In genomic region chr2:11836647-11837219, GRCh38 we compare ENCODE assay signal across 28 cellular contexts.
"Had no signal": no experiment of that assay in that cellular context is flagged by ENCODE, and none has a peak within 500 bp of the region (broad histone marks: within the 10 kb centered on the region; RNA-seq: fewer than 3 reads in every experiment).

No MANE protein-coding gene starts in this region.

- ATAC-seq: esophagus mucosa; foreskin keratinocyte; gastroesophageal sphincter; heart left ventricle; left cardiac atrium; left lung; naive thymus-derived CD4-positive, alpha-beta T cell; psoas muscle; right cardiac atrium; stimulated activated memory B cell treated with anti-CD40 and anti-IgM and Interleukin-4, amounts not matched to agents 10 μg/mL and 1 μg/mL and 100 μg/mL, for 72 hours; stimulated activated naive CD8-positive, alpha-beta T cell treated with anti-CD3 and anti-CD28 coated beads, Interleukin-15, Interleukin-2, amounts not matched to agents 100 U/mL and 50 U/mL, for 24 hours had no signal

- H3K4me2 ChIP-seq: hepatocyte, neural progenitor cell had no signal

- H3K9me3 ChIP-seq: colonic mucosa, ovary, psoas muscle, testis, tibial artery had no signal

- H2AFZ ChIP-seq: hepatocyte, neural progenitor cell had no signal

- H3K79me2 ChIP-seq: hepatocyte had no signal

- H3K4me3 ChIP-seq: colonic mucosa, gastroesophageal sphincter, heart left ventricle, hepatocyte, left lung, neural progenitor cell, ovary, psoas muscle, sigmoid colon, testis, tibial artery, upper lobe of left lung had no signal

- H3K27ac ChIP-seq: colonic mucosa, epithelial cell of prostate, foreskin keratinocyte, gastroesophageal sphincter, heart left ventricle, hepatocyte, left lung, neural progenitor cell, ovary, psoas muscle, sigmoid colon, testis, tibial artery, upper lobe of left lung had no signal

- H3K9ac ChIP-seq: neural progenitor cell had no signal

- DNase-seq: colonic mucosa; effector CD8-positive, alpha-beta T cell; endodermal cell; foreskin keratinocyte; heart left ventricle; left cardiac atrium; left lung; mesenchymal stem cell; midbrain; naive thymus-derived CD4-positive, alpha-beta T cell; nucleus accumbens; ovary; psoas muscle; right cardiac atrium; sigmoid colon; stimulated activated CD4-positive, alpha-beta T cell treated with anti-CD3 and anti-CD28 coated beads, Interleukin-2, amount 100 ng/mL, for 24 hours; stimulated activated CD4-positive, alpha-beta T cell treated with anti-CD3 and anti-CD28 coated beads, Interleukin-4, amount 100 ng/mL, for 24 hours; stimulated activated naive CD8-positive, alpha-beta T cell treated with anti-CD3 and anti-CD28 coated beads, Interleukin-15, Interleukin-2, amounts not matched to agents 100 U/mL and 50 U/mL, for 24 hours; substantia nigra; testis; tibial artery; upper lobe of left lung had no signal

- H3K36me3 ChIP-seq: colonic mucosa, gastroesophageal sphincter, heart left ventricle, left lung, neural progenitor cell, ovary, sigmoid colon, tibial artery, upper lobe of left lung had no signal

- H3K4me1 ChIP-seq: colonic mucosa, foreskin keratinocyte, gastroesophageal sphincter, left lung, psoas muscle, sigmoid colon, testis, tibial artery, upper lobe of left lung had no signal

- H3K27me3 ChIP-seq: colonic mucosa, hepatocyte, neural progenitor cell, ovary, sigmoid colon, testis, tibial artery, upper lobe of left lung had no signal
